Comparison of ENCODE assay signal across 20 cellular contexts in the genomic region with DNA sequence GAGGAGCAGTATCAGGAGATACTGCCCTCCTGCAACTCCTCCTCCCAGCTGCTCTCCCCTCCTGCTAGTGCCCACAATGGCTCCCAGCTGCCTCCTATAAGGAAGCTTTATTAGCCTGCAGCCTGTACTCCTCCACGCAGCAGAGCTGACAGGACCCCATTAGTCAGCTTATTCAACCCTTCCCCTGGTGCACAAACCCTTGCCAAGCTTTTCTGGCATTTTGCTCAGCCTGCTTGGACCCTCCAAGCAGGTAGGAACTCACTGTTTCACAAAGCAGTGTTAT. TPM values are rescaled to one million over a fixed set of nuclear protein-coding genes. Genes with fewer than 3 reads are reported as not detected.
DNase-seq lines count a peak whose midpoint lies in the region; ATAC-seq lines count a peak whose summit lies in the region.
"Had no signal": no experiment of that assay in that cellular context is flagged by ENCODE, and none has a peak within 500 bp of the region (broad histone marks: within the 10 kb centered on the region; RNA-seq: fewer than 3 reads in every experiment).

No MANE protein-coding gene starts in this region.

- H4K8ac ChIP-seq in neuronal stem cell (ENCODE audit: low read depth, low read length): no peak overlapping the region

- H3K36me3 Mint-ChIP-seq in activated T-helper 17 cell treated with anti-CD3 and anti-CD28 coated beads, Interleukin-2, amount 50 U/mL, for 72 hours (ENCODE audit: low read depth): no peaks in the 10 kb centered on the region
- no peaks in the 10 kb centered on the region for H3K36me3 Mint-ChIP-seq in activated CD4-positive, alpha-beta T cell treated with anti-CD3 and anti-CD28 coated beads, Interleukin-2, amount 10 ng/mL, durations not matched to agents 7 days and 5 days (ENCODE audit: low read depth)
- H3K36me3 Mint-ChIP-seq: CD8-positive, alpha-beta T cell had no signal

- H3K36me3 ChIP-seq in BLaER1 (no peaks in the 10 kb centered on the region), Karpas-422 (ENCODE audit: insufficient read depth, low read length) (no peaks in the 10 kb centered on the region), neuronal stem cell (replicated peaks in 1 of 2; ENCODE audit: control insufficient read depth in 2 of 2, insufficient read depth in 2 of 2, low read length in 2 of 2) (no peaks in the 10 kb centered on the region)

- no peak overlapping the region for H2BK12ac ChIP-seq in neuronal stem cell (ENCODE audit: low read length)

- H3K27me3 ChIP-seq in BLaER1 (no peaks in the 10 kb centered on the region), Karpas-422 (ENCODE audit: low read length) (no peaks in the 10 kb centered on the region), neuronal stem cell (ENCODE audit: control insufficient read depth in 3 of 3, insufficient read depth in 3 of 3, low read depth in 1 of 3, low read length in 3 of 3) (peaks cover 0 to 76% (median 5%) of the 10 kb centered on the region in 3 experiments)

- peak overlapping the region; percentile 83 for H3K4me3 Mint-ChIP-seq in activated T-helper 17 cell treated with anti-CD3 and anti-CD28 coated beads, Interleukin-2, amount 50 U/mL, for 72 hours
- no peak overlapping the region for H3K4me3 Mint-ChIP-seq in activated CD4-positive, alpha-beta T cell treated with anti-CD3 and anti-CD28 coated beads, Interleukin-2, amount 10 ng/mL, durations not matched to agents 7 days and 5 days
- H3K4me3 Mint-ChIP-seq: CD8-positive, alpha-beta T cell had no signal

- no peak overlapping the region for H3K9ac ChIP-seq in BLaER1
- H3K9ac ChIP-seq in Karpas-422 (ENCODE audit: low read length): peak overlapping the region; percentile 87
- no peak overlapping the region for H3K9ac ChIP-seq in neuronal stem cell (ENCODE audit: low read depth, low read length, poor library complexity)
- H3K9ac ChIP-seq: GM23248 had no signal

- no peaks in the 10 kb centered on the region for H3K9me3 Mint-ChIP-seq in activated T-helper 17 cell treated with anti-CD3 and anti-CD28 coated beads, Interleukin-2, amount 50 U/mL, for 72 hours
- no peaks in the 10 kb centered on the region for H3K9me3 Mint-ChIP-seq in activated CD4-positive, alpha-beta T cell treated with anti-CD3 and anti-CD28 coated beads, Interleukin-2, amount 10 ng/mL, durations not matched to agents 7 days and 5 days
- H3K9me3 Mint-ChIP-seq: CD8-positive, alpha-beta T cell had no signal

- peak overlapping the region; percentile 86 for H3K27ac Mint-ChIP-seq in activated T-helper 17 cell treated with anti-CD3 and anti-CD28 coated beads, Interleukin-2, amount 50 U/mL, for 72 hours
- H3K27ac Mint-ChIP-seq in activated CD4-positive, alpha-beta T cell treated with anti-CD3 and anti-CD28 coated beads, Interleukin-2, amount 10 ng/mL, durations not matched to agents 7 days and 5 days: no peak overlapping the region
- H3K27ac Mint-ChIP-seq: CD8-positive, alpha-beta T cell had no signal

- H3K27ac ChIP-seq in BLaER1 (no peak overlapping the region), Karpas-422 (ENCODE audit: low read length) (peak overlapping the region; percentile 99), neuronal stem cell (replicated peaks; ENCODE audit: low read length) (no peak overlapping the region)
- H3K27ac ChIP-seq: GM23248 had no signal

- H2AK5ac ChIP-seq in neuronal stem cell (ENCODE audit: low read depth, low read length): peak overlapping the region; percentile 67

- no peak overlapping the region for H3K4ac ChIP-seq in neuronal stem cell (ENCODE audit: low read length)

- H2AFZ ChIP-seq in Karpas-422 (ENCODE audit: low read length) (no peak overlapping the region), neuronal stem cell (ENCODE audit: low read length) (no peak overlapping the region)
- H2AFZ ChIP-seq: GM23248 had no signal

- no peak for ATAC-seq in activated T-helper 17 cell treated with anti-CD3 and anti-CD28 coated beads, Interleukin-2, amount 50 U/mL, for 72 hours (replicated peaks)
- ATAC-seq in HG03280 (IDR thresholded peaks at IDR 0.05; ENCODE audit: unreplicated experiment): no peak
- ATAC-seq: CD8-positive, alpha-beta T cell; SK-N-SH treated with all-trans-retinoic acid at 6 μM for 48 hours had no signal

- CTCF ChIA-PET in activated CD4-positive, alpha-beta T cell treated with anti-CD3 and anti-CD28 coated beads, Interleukin-2, amount 10 ng/mL, durations not matched to agents 7 days and 5 days (lab: Charles Lee): interaction anchor here (3.4 kb wide), 1 partner anchor 23 kb away, joined by 13 read pairs; no protein-coding TSS in a partner anchor

- H3K9me3 ChIP-seq in BLaER1: no peaks in the 10 kb centered on the region
- no peaks in the 10 kb centered on the region for H3K9me3 ChIP-seq in Karpas-422 (ENCODE audit: low read length)
- H3K9me3 ChIP-seq in neuronal stem cell (replicated peaks in 1 of 2; ENCODE audit: control insufficient read depth in 2 of 2, insufficient read depth in 1 of 2, low read depth in 1 of 2, low read length in 2 of 2): no peaks in the 10 kb centered on the region

- no peaks in the 10 kb centered on the region for H3K79me1 ChIP-seq in neuronal stem cell (ENCODE audit: low read depth, low read length)

- no peak overlapping the region for H3K14ac ChIP-seq in neuronal stem cell (ENCODE audit: low read length)

- H3K4me3 ChIP-seq in BLaER1 (no peak overlapping the region), Karpas-422 (ENCODE audit: low read length) (peak overlapping the region; percentile 67), neuronal stem cell (ENCODE audit: low read length in 2 of 2) (no peak overlapping the region)
- H3K4me3 ChIP-seq: GM23248 had no signal

- POLR2A ChIA-PET in activated CD4-positive, alpha-beta T cell treated with anti-CD3 and anti-CD28 coated beads, Interleukin-2, amount 10 ng/mL, durations not matched to agents 7 days and 5 days (lab: Charles Lee): no interaction called here

- H3K23ac ChIP-seq in neuronal stem cell (ENCODE audit: low read depth, low read length, poor library complexity): no peak overlapping the region

- peaks cover 41% of the 10 kb centered on the region for H3K4me1 ChIP-seq in BLaER1
- H3K4me1 ChIP-seq in Karpas-422 (ENCODE audit: low read length): peaks cover 97% of the 10 kb centered on the region
- peaks cover 2% of the 10 kb centered on the region in 2 donors for H3K4me1 ChIP-seq in neuronal stem cell (ENCODE audit: control insufficient read depth in 2 of 2, insufficient read depth in 1 of 2, low read depth in 1 of 2, low read length in 2 of 2)

- no peaks in the 10 kb centered on the region for H3K27me3 Mint-ChIP-seq in activated T-helper 17 cell treated with anti-CD3 and anti-CD28 coated beads, Interleukin-2, amount 50 U/mL, for 72 hours
- H3K27me3 Mint-ChIP-seq in activated CD4-positive, alpha-beta T cell treated with anti-CD3 and anti-CD28 coated beads, Interleukin-2, amount 10 ng/mL, durations not matched to agents 7 days and 5 days: no peaks in the 10 kb centered on the region

- DNase-seq in Karpas-422 (peak; percentile 58), neuronal stem cell (ENCODE audit: low spot score) (no peak), hepatic stellate cell (ENCODE audit: low spot score) (no peak)
- DNase-seq in effector CD8-positive, alpha-beta T cell (lab: John Stamatoyannopoulos, UW): no peak
- DNase-seq in activated CD4-positive, alpha-beta T cell treated with anti-CD3 and anti-CD28 coated beads, Interleukin-2, amount 10 ng/mL, durations not matched to agents 7 days and 5 days: no peak
- DNase-seq: 8988T; CD8-positive, alpha-beta T cell; GM23248; HCEC 1CT; NCI-H1436; NCI-H2029; NCI-H2171; NCI-H526; SHP77 treated with DMSO at 0.1 percent for 48 hours had no signal

- WGBS in neuronal stem cell (ENCODE audit: extremely low coverage in 2 of 2, insufficient read length in 2 of 2, insufficient replicate concordance in 1 of 2), 2 donors: no CpG with 5 or more reads among the region's 1 CpG

- H2BK120ac ChIP-seq in neuronal stem cell (ENCODE audit: low read depth, low read length): no peak overlapping the region

- H2BK5ac ChIP-seq in neuronal stem cell (ENCODE audit: low read length): no peak overlapping the region

- no peak overlapping the region for H3K18ac ChIP-seq in neuronal stem cell (ENCODE audit: low read length)

- H4K91ac ChIP-seq in neuronal stem cell (ENCODE audit: low read depth, low read length, poor library complexity): no peak overlapping the region

- H3K79me2 ChIP-seq in Karpas-422 (ENCODE audit: low read length): no peaks in the 10 kb centered on the region

- peak overlapping the region; percentile 4; the same call in 1 of the 2 replicates for H3K4me2 ChIP-seq in BLaER1
- peak overlapping the region; percentile 81 for H3K4me2 ChIP-seq in Karpas-422 (ENCODE audit: low read depth, low read length, poor library complexity, severe bottlenecking)
- H3K4me2 ChIP-seq in neuronal stem cell (ENCODE audit: insufficient read depth, low read length, poor library complexity, severe bottlenecking): no peak overlapping the region

- no peaks in the 10 kb centered on the region for H3K9me2 ChIP-seq in Karpas-422 (replicated peaks; ENCODE audit: insufficient read depth, low read length)

- H4K20me1 ChIP-seq in BLaER1 (no peaks in the 10 kb centered on the region), Karpas-422 (ENCODE audit: insufficient read depth, low read depth, low read length) (no peaks in the 10 kb centered on the region)

- H2BK15ac ChIP-seq in neuronal stem cell (ENCODE audit: low read length): peak overlapping the region; percentile 45

- peaks cover 26% of the 10 kb centered on the region for H3K4me1 Mint-ChIP-seq in activated T-helper 17 cell treated with anti-CD3 and anti-CD28 coated beads, Interleukin-2, amount 50 U/mL, for 72 hours
- peaks cover 28% of the 10 kb centered on the region for H3K4me1 Mint-ChIP-seq in activated CD4-positive, alpha-beta T cell treated with anti-CD3 and anti-CD28 coated beads, Interleukin-2, amount 10 ng/mL, durations not matched to agents 7 days and 5 days

RNA-seq across cellular contexts. Expression of a gene that starts 6.9 kb away (rescaled TPM):
- 0.07 and 0.63 TPM in 2 replicates for total RNA-seq in Karpas-422 (2014; rRNA removed; shearing (Covaris generic); ENCODE audit: low replicate concordance)
- total RNA-seq in activated T-helper 17 cell treated with anti-CD3 and anti-CD28 coated beads, Interleukin-2, amount 50 U/mL, for 72 hours: not detected
- not detected for polyA plus RNA-seq in neuronal stem cell (2013, experiment 1 of 2)
- not detected for polyA plus RNA-seq in neuronal stem cell (2013, experiment 2 of 2)
- total RNA-seq in activated CD4-positive, alpha-beta T cell treated with anti-CD3 and anti-CD28 coated beads, Interleukin-2, amount 10 ng/mL, durations not matched to agents 7 days and 5 days: not detected
- total RNA-seq: CD8-positive, alpha-beta T cell; GM23248; RPMI7951 had no signal
- polyA plus RNA-seq: AG04450, GM23248 had no signal

RNA-seq across cellular contexts. Expression of a gene that starts 18.1 kb away (rescaled TPM):
- 0.97 and 4.5 TPM in 2 replicates for total RNA-seq in Karpas-422 (2014; rRNA removed; shearing (Covaris generic); ENCODE audit: low replicate concordance)
- total RNA-seq in activated T-helper 17 cell treated with anti-CD3 and anti-CD28 coated beads, Interleukin-2, amount 50 U/mL, for 72 hours: not detected
- polyA plus RNA-seq in neuronal stem cell (2013, experiment 1 of 2): 0.39 TPM
- 0.58 TPM for polyA plus RNA-seq in neuronal stem cell (2013, experiment 2 of 2)
- not detected for total RNA-seq in activated CD4-positive, alpha-beta T cell treated with anti-CD3 and anti-CD28 coated beads, Interleukin-2, amount 10 ng/mL, durations not matched to agents 7 days and 5 days
- total RNA-seq: CD8-positive, alpha-beta T cell; GM23248; RPMI7951 had no signal
- polyA plus RNA-seq: AG04450, GM23248 had no signal

RNA-seq across cellular contexts. Expression of a gene that starts 29.1 kb away (rescaled TPM):
- 0.04 and 0.79 TPM in 2 replicates for total RNA-seq in Karpas-422 (2014; rRNA removed; shearing (Covaris generic); ENCODE audit: low replicate concordance)
- not detected for total RNA-seq in activated T-helper 17 cell treated with anti-CD3 and anti-CD28 coated beads, Interleukin-2, amount 50 U/mL, for 72 hours
- polyA plus RNA-seq in neuronal stem cell (2013, experiment 1 of 2): 0.03 TPM
- polyA plus RNA-seq in neuronal stem cell (2013, experiment 2 of 2): 0.04 TPM
- total RNA-seq in activated CD4-positive, alpha-beta T cell treated with anti-CD3 and anti-CD28 coated beads, Interleukin-2, amount 10 ng/mL, durations not matched to agents 7 days and 5 days: not detected
- total RNA-seq: CD8-positive, alpha-beta T cell; GM23248; RPMI7951 had no signal
- polyA plus RNA-seq: AG04450, GM23248 had no signal

RNA-seq across cellular contexts. Expression of a gene that starts 39.9 kb away (rescaled TPM):
- total RNA-seq in Karpas-422 (2014; rRNA removed; shearing (Covaris generic); ENCODE audit: low replicate concordance): 27.4 and 49.8 TPM in 2 replicates
- total RNA-seq in activated T-helper 17 cell treated with anti-CD3 and anti-CD28 coated beads, Interleukin-2, amount 50 U/mL, for 72 hours: 1 to 10 TPM in 1 of 2 donors, under 1 TPM in 1; 0.73 to 1.6 TPM
- polyA plus RNA-seq in neuronal stem cell (2013, experiment 1 of 2): 5.6 TPM
- polyA plus RNA-seq in neuronal stem cell (2013, experiment 2 of 2): 4.9 TPM
- under 1 TPM; 0.33 to 0.50 TPM for total RNA-seq in activated CD4-positive, alpha-beta T cell treated with anti-CD3 and anti-CD28 coated beads, Interleukin-2, amount 10 ng/mL, durations not matched to agents 7 days and 5 days
- total RNA-seq: CD8-positive, alpha-beta T cell had no signal
